In the genomic region with DNA sequence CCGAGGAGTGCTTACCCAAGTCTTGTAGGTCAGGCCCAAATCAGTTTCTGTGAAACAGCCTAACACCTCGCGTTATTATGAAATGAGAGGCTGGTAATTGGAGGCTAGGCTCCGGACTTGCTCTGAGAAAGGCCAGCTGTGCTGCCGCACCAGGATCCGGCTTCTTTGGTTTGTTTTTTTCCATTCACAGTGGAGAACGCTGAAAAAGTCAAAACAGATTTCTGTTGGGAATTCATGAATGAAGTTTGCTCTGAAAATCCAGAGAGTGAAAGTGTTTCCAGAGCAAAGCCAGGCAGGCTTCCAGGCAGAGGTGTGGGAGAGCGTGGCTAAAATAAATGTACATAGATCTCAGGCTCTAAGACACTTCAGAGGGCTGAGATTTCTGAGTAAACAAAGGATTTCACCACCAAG, we compare ENCODE assay signal across 27 cellular contexts.
DNase-seq lines count a peak whose midpoint lies in the region; ATAC-seq and TF ChIP-seq lines count a peak whose summit lies in the region.
"Had no signal": no experiment of that assay in that cellular context is flagged by ENCODE, and none has a peak within 500 bp of the region (broad histone marks: within the 10 kb centered on the region; RNA-seq: fewer than 3 reads in every experiment).

No MANE protein-coding gene starts in this region.

- no peak overlapping the region for H3K18ac ChIP-seq in IMR-90 (ENCODE audit: low read depth, low read length)

- intact Hi-C loops in IMR-90 (cut with micrococcal nuclease), result no loop called here
- intact Hi-C loops in left ventricle myocardium superior (cut with micrococcal nuclease), result no loop called here
- intact Hi-C loops in ascending aorta (cut with DNase I), result no loop called here

- H3K27ac Mint-ChIP-seq in endodermal cell (peak overlapping the region; percentile 5), progenitor cell of endocrine pancreas (peak overlapping the region; percentile 64)
- H3K27ac Mint-ChIP-seq: activated naive CD4-positive, alpha-beta T cell treated with anti-CD3 and anti-CD28 coated beads, Interleukin-2, amount 50 U/mL, for 72 hours; CD4-positive, alpha-beta T cell; HFFc6; IgD-negative memory B cell; immature natural killer cell; mesothelial cell of epicardium; T-helper 1 cell treated with Interleukin-12 subunit alpha and Interleukin-12 subunit beta and Interleukin-4 antibody, amounts not matched to agents 30 μg/mL and 1 μg/mL, for 36 hours had no signal

- in situ Hi-C loops in IMR-90 (cut with MboI; ENCODE audit: low sequenced_read_pairs), result no loop called here

- no peak overlapping the region for H3K4me2 ChIP-seq in IMR-90 (ENCODE audit: low read depth, low read length)

- no peak overlapping the region for H3K14ac ChIP-seq in IMR-90 (replicated peaks; ENCODE audit: low read depth, low read length)

- H3K36me3 ChIP-seq in IMR-90 (ENCODE audit: control insufficient read depth, insufficient read depth, low read length) (peaks cover 2% of the 10 kb centered on the region; the same call in 1 of the 2 replicates), endodermal cell (ENCODE audit: control insufficient read depth, insufficient read depth, low read length) (no peaks in the 10 kb centered on the region), ascending aorta (peaks cover 0 to 8% of the 10 kb centered on the region in 2 donors)
- H3K36me3 ChIP-seq: cardiac muscle cell, esophagus squamous epithelium, gastrocnemius medialis, prostate gland had no signal

- no peaks in the 10 kb centered on the region for H3K27me3 ChIP-seq in IMR-90 (ENCODE audit: control insufficient read depth, insufficient read depth, low read length)
- H3K27me3 ChIP-seq in endodermal cell (ENCODE audit: control insufficient read depth, insufficient read depth, low read length, poor library complexity, severe bottlenecking), result no peaks in the 10 kb centered on the region
- H3K27me3 ChIP-seq in ascending aorta, result no peaks in the 10 kb centered on the region
- H3K27me3 ChIP-seq: cardiac muscle cell, esophagus squamous epithelium, gastrocnemius medialis had no signal

- no peaks in the 10 kb centered on the region for H3K9me1 ChIP-seq in IMR-90 (ENCODE audit: insufficient read depth, low read length)

- no peak overlapping the region for H4K8ac ChIP-seq in IMR-90 (ENCODE audit: low read depth in 2 of 2, low read length in 2 of 2)

- no peaks in the 10 kb centered on the region for H3K79me1 ChIP-seq in IMR-90 (ENCODE audit: low read depth in 1 of 2, low read length in 2 of 2)

- no peak overlapping the region for H3K4ac ChIP-seq in IMR-90 (ENCODE audit: low read depth, low read length)

- no peak for TF ChIP-seq POLR2A in IMR-90 (IDR thresholded peaks at IDR 0.05; ENCODE audit: low read depth, low read length)

- H3K9me3 Mint-ChIP-seq in endodermal cell, result no peaks in the 10 kb centered on the region
- no peaks in the 10 kb centered on the region for H3K9me3 Mint-ChIP-seq in progenitor cell of endocrine pancreas (ENCODE audit: low read depth)
- H3K9me3 Mint-ChIP-seq: activated naive CD4-positive, alpha-beta T cell treated with anti-CD3 and anti-CD28 coated beads, Interleukin-2, amount 50 U/mL, for 72 hours; CD4-positive, alpha-beta T cell; HFFc6; IgD-negative memory B cell; immature natural killer cell; mesothelial cell of epicardium; T-helper 1 cell treated with Interleukin-12 subunit alpha and Interleukin-12 subunit beta and Interleukin-4 antibody, amounts not matched to agents 30 μg/mL and 1 μg/mL, for 36 hours had no signal

- no peak overlapping the region for H3K56ac ChIP-seq in IMR-90 (ENCODE audit: extremely low read depth, insufficient read depth, low read length)

- H3K4me3 ChIP-seq in IMR-90 (ENCODE audit: insufficient read depth, low read depth, low read length), result no peak overlapping the region
- no peak overlapping the region for H3K4me3 ChIP-seq in endodermal cell (ENCODE audit: low read length)
- H3K4me3 ChIP-seq in ascending aorta, result no peak overlapping the region
- H3K4me3 ChIP-seq: cardiac muscle cell, esophagus squamous epithelium, gastrocnemius medialis, prostate gland had no signal

- DNase-seq in IMR-90, result no peak
- DNase-seq in endodermal cell, result no peak
- DNase-seq in left ventricle myocardium superior, result peak; percentile 61
- no peak for DNase-seq in progenitor cell of endocrine pancreas (ENCODE audit: low spot score, unreplicated experiment)
- DNase-seq in MV-4-11 (lab: John Stamatoyannopoulos, UW), result no peak
- no peak for DNase-seq in ascending aorta (ENCODE audit: low spot score in 2 of 2)
- no peak for DNase-seq in putamen (ENCODE audit: low spot score)
- no peak for DNase-seq in NCI-H1048 (lab: John Stamatoyannopoulos, UW)
- DNase-seq: activated CD4-positive, alpha-beta T cell treated with anti-CD3 and anti-CD28 coated beads, Interleukin-2, amount 50 U/mL, for 1 hour; activated CD4-positive, CD25-positive, alpha-beta regulatory T cell; activated effector memory CD4-positive, alpha-beta T cell treated with Interleukin-2 at 50 U/mL for 16 hours; activated T-cell treated with anti-CD3 and anti-CD28 coated beads, Interleukin-2, amount 50 U/mL, for 1 hour; AML-193; CD4-positive, alpha-beta T cell; esophagus squamous epithelium; gastrocnemius medialis; HFFc6; immature natural killer cell; NCI-H1694 treated with DMSO at 0.1 percent for 48 hours; stimulated activated CD4-positive, alpha-beta T cell treated with anti-CD3 and anti-CD28 coated beads, Interleukin-15, amount 100 ng/mL, for 24 hours; stimulated activated CD4-positive, alpha-beta T cell treated with anti-CD3 and anti-CD28 coated beads, Interleukin-4, amount 100 ng/mL, for 4 hours had no signal

- no peak overlapping the region for H3K23ac ChIP-seq in IMR-90 (ENCODE audit: low read depth, low read length)

- H3K36me3 Mint-ChIP-seq in endodermal cell (ENCODE audit: low read depth), result no peaks in the 10 kb centered on the region
- no peaks in the 10 kb centered on the region for H3K36me3 Mint-ChIP-seq in progenitor cell of endocrine pancreas (ENCODE audit: insufficient read depth)
- H3K36me3 Mint-ChIP-seq: activated naive CD4-positive, alpha-beta T cell treated with anti-CD3 and anti-CD28 coated beads, Interleukin-2, amount 50 U/mL, for 72 hours; IgD-negative memory B cell; immature natural killer cell had no signal

- no peak overlapping the region for H2BK120ac ChIP-seq in IMR-90 (ENCODE audit: low read depth, low read length)

- BruUV-seq in IMR-90 (replicated peaks; lab: Mats Ljungman, UMichigan), result no TSS peak

- ATAC-seq in IMR-90 (ENCODE audit: low read depth) (peak; percentile 17; the same call in 1 of the 2 replicates), left ventricle myocardium superior (peak; percentile 93)
- ATAC-seq: activated naive CD4-positive, alpha-beta T cell treated with anti-CD3 and anti-CD28 coated beads, Interleukin-2, amount 50 U/mL, for 72 hours; gastrocnemius medialis had no signal

- H3K4me1 ChIP-seq in IMR-90 (ENCODE audit: control insufficient read depth, insufficient read depth, low read length), result no peaks in the 10 kb centered on the region
- H3K4me1 ChIP-seq in endodermal cell (ENCODE audit: control insufficient read depth, insufficient read depth, low read length), result no peaks in the 10 kb centered on the region
- H3K4me1 ChIP-seq in ascending aorta, result no peaks in the 10 kb centered on the region
- H3K4me1 ChIP-seq: prostate gland had no signal

- H3K4me3 Mint-ChIP-seq in endodermal cell (no peak overlapping the region), progenitor cell of endocrine pancreas (ENCODE audit: low read depth) (no peak overlapping the region)
- H3K4me3 Mint-ChIP-seq: CD4-positive, alpha-beta T cell; HFFc6; IgD-negative memory B cell; immature natural killer cell; mesothelial cell of epicardium; T-helper 1 cell treated with Interleukin-12 subunit alpha and Interleukin-12 subunit beta and Interleukin-4 antibody, amounts not matched to agents 30 μg/mL and 1 μg/mL, for 36 hours had no signal

- no peak overlapping the region for H4K91ac ChIP-seq in IMR-90 (ENCODE audit: insufficient read depth, low read depth, low read length)

- dilution Hi-C loops in IMR-90 (cut with HindIII; ENCODE audit: low sequenced_read_pairs, unreplicated experiment), result no loop called here

- H2AFZ ChIP-seq in IMR-90 (replicated peaks; ENCODE audit: low read length, poor library complexity), result no peak overlapping the region

- no peak overlapping the region for H2BK5ac ChIP-seq in IMR-90 (ENCODE audit: low read depth, low read length, poor library complexity, severe bottlenecking)

- H3K9ac ChIP-seq in IMR-90 (ENCODE audit: low read depth, low read length), result no peak overlapping the region
- H3K9ac ChIP-seq in endodermal cell (ENCODE audit: extremely low read depth, low read length, poor library complexity, severe bottlenecking), result no peak overlapping the region

- H2BK15ac ChIP-seq in IMR-90 (ENCODE audit: low read depth, low read length), result no peak overlapping the region

- H3K4me1 Mint-ChIP-seq in endodermal cell, result no peaks in the 10 kb centered on the region
- no peaks in the 10 kb centered on the region for H3K4me1 Mint-ChIP-seq in progenitor cell of endocrine pancreas (ENCODE audit: low read depth)
- H3K4me1 Mint-ChIP-seq: IgD-negative memory B cell, immature natural killer cell had no signal

- no peaks in the 10 kb centered on the region for H4K20me1 ChIP-seq in IMR-90 (ENCODE audit: insufficient read depth, low read length)

- H4K5ac ChIP-seq in IMR-90 (ENCODE audit: low read depth, low read length), result no peak overlapping the region

- TF ChIP-seq RAD21 in IMR-90 (IDR thresholded peaks at IDR 0.05; ENCODE audit: low read length), result no peak

- H3K27me3 Mint-ChIP-seq in endodermal cell (ENCODE audit: insufficient read depth) (no peaks in the 10 kb centered on the region), progenitor cell of endocrine pancreas (no peaks in the 10 kb centered on the region)
- H3K27me3 Mint-ChIP-seq: IgD-negative memory B cell had no signal

- TF ChIP-seq CTCF in IMR-90 (conservative IDR thresholded peaks at IDR 0.05; ENCODE audit: low read depth, low read length) (no peak), endodermal cell (conservative IDR thresholded peaks at IDR 0.05) (no peak), progenitor cell of endocrine pancreas (IDR thresholded peaks at IDR 0.05; ENCODE audit: unreplicated experiment) (no peak), ascending aorta (IDR thresholded peaks at IDR 0.05) (no peak)

- H2AK9ac ChIP-seq in IMR-90 (replicated peaks; ENCODE audit: low read depth, low read length, poor library complexity), result no peak overlapping the region

- no peak overlapping the region for H3K27ac ChIP-seq in IMR-90 (ENCODE audit: insufficient read depth, low read length)
- H3K27ac ChIP-seq in endodermal cell (ENCODE audit: low read depth, low read length), result no peak overlapping the region
- H3K27ac ChIP-seq in ascending aorta, result no peak overlapping the region
- H3K27ac ChIP-seq: cardiac muscle cell, prostate gland had no signal

- 57% methylated on average over 6 of the region's 8 CpGs; no CpG with 5 or more reads in 1 of the 2 experiments for WGBS in IMR-90 (ENCODE audit: extremely low coverage in 2 of 2, insufficient read length in 1 of 2), 2 experiments
- WGBS in endodermal cell (ENCODE audit: insufficient coverage in 1 of 2, insufficient read length in 1 of 2), 2 experiments, result 94 to 96% methylated on average over 7 to 8 of the region's 8 CpGs

- CTCF ChIA-PET in IMR-90 (lab: Yijun Ruan, JAX), result no interaction called here

- no peaks in the 10 kb centered on the region for H3K9me3 ChIP-seq in IMR-90 (ENCODE audit: control insufficient read depth, insufficient read depth, low read length)
- H3K9me3 ChIP-seq in endodermal cell (ENCODE audit: control insufficient read depth, low read length), result no peaks in the 10 kb centered on the region
- H3K9me3 ChIP-seq in ascending aorta, result no peaks in the 10 kb centered on the region
- H3K9me3 ChIP-seq: esophagus squamous epithelium, gastrocnemius medialis, prostate gland had no signal

- H2AK5ac ChIP-seq in IMR-90 (ENCODE audit: low read depth, low read length), result no peak overlapping the region

- H2BK20ac ChIP-seq in IMR-90 (ENCODE audit: low read depth, low read length), result no peak overlapping the region

- POLR2A ChIA-PET in IMR-90 (lab: Charles Lee; ENCODE audit: unreplicated experiment), result no interaction called here
